32 cellular contexts compared by ENCODE assay signal in genomic region chr3:186760883-186761447, GRCh38. TPM values are rescaled to one million over a fixed set of nuclear protein-coding genes. Genes with fewer than 3 reads are reported as not detected.
"Had no signal": no experiment of that assay in that cellular context is flagged by ENCODE, and none has a peak within 500 bp of the region (broad histone marks: within the 10 kb centered on the region; RNA-seq: fewer than 3 reads in every experiment).

No MANE protein-coding gene starts in this region.

- H3K4me3 Mint-ChIP-seq: activated naive CD4-positive, alpha-beta T cell treated with anti-CD3 and anti-CD28 coated beads for 36 hours; activated naive CD8-positive, alpha-beta T cell treated with anti-CD3 and anti-CD28 coated beads for 36 hours; natural killer cell; stimulated activated naive B cell treated with anti-CD40 and anti-IgM and Interleukin-4, amounts not matched to agents 10 μg/mL and 1 μg/mL and 100 μg/mL, for 72 hours had no signal

- H3K27me3 Mint-ChIP-seq: activated naive CD8-positive, alpha-beta T cell treated with anti-CD3 and anti-CD28 coated beads for 36 hours; stimulated activated naive B cell treated with anti-CD40 and anti-IgM and Interleukin-4, amounts not matched to agents 10 μg/mL and 1 μg/mL and 100 μg/mL, for 72 hours had no signal

- H3K36me3 Mint-ChIP-seq: natural killer cell had no signal

- H3K4me3 ChIP-seq: adrenal gland, body of pancreas, coronary artery, dorsolateral prefrontal cortex, gastroesophageal sphincter, lower lobe of right lung, ovary, sigmoid colon, smooth muscle cell, stomach, thyroid gland, upper lobe of right lung had no signal

- ATAC-seq: body of pancreas; gastroesophageal sphincter; left cardiac atrium; lower lobe of right lung; natural killer cell; stimulated activated naive B cell treated with anti-CD40 and anti-IgM and Interleukin-4, amounts not matched to agents 10 μg/mL and 1 μg/mL and 100 μg/mL, for 72 hours; upper lobe of right lung had no signal

- DNase-seq: activated CD4-positive, alpha-beta T cell treated with anti-CD3 and anti-CD28 coated beads for 4 hours; activated CD4-positive, alpha-beta T cell treated with anti-CD3 and anti-CD28 coated beads, Interleukin-2, amount 50 U/mL, for 4 hours; activated CD8-positive, alpha-beta memory T cell treated with anti-CD3 and anti-CD28 coated beads for 24 hours; activated effector memory CD4-positive, alpha-beta T cell treated with anti-CD3 and anti-CD28 coated beads, Interleukin-2, amount 50 U/mL, for 16 hours; activated naive CD4-positive, alpha-beta T cell treated with anti-CD3 and anti-CD28 coated beads for 36 hours; activated naive CD8-positive, alpha-beta T cell treated with anti-CD3 and anti-CD28 coated beads for 36 hours; adrenal gland; aorta; body of pancreas; dorsolateral prefrontal cortex; effector memory CD4-positive, alpha-beta T cell; erythroblast; hippocampal formation; left cardiac atrium; lower lobe of right lung; mesenchymal stem cell; natural killer cell; ovary; sigmoid colon; stimulated activated CD4-positive, alpha-beta T cell treated with anti-CD3 and anti-CD28 coated beads, Interleukin-1b, Interleukin-23, amount 100 ng/mL, for 48 hours; stimulated activated naive B cell treated with anti-CD40 and anti-IgM and Interleukin-4, amounts not matched to agents 10 μg/mL and 1 μg/mL and 100 μg/mL, for 72 hours; stomach; upper lobe of right lung had no signal

- H3K4me2 ChIP-seq: smooth muscle cell had no signal

- H3K27me3 ChIP-seq: adrenal gland, body of pancreas, neutrophil, ovary, sigmoid colon, stomach, thyroid gland, upper lobe of right lung had no signal

- H3K4me1 ChIP-seq: adrenal gland, body of pancreas, gastroesophageal sphincter, lower lobe of right lung, sigmoid colon, stomach, thyroid gland, upper lobe of right lung had no signal

- H3K27ac Mint-ChIP-seq: activated naive CD4-positive, alpha-beta T cell treated with anti-CD3 and anti-CD28 coated beads for 36 hours; activated naive CD8-positive, alpha-beta T cell treated with anti-CD3 and anti-CD28 coated beads for 36 hours; natural killer cell; progenitor cell of endocrine pancreas; stimulated activated naive B cell treated with anti-CD40 and anti-IgM and Interleukin-4, amounts not matched to agents 10 μg/mL and 1 μg/mL and 100 μg/mL, for 72 hours had no signal

- H3K36me3 ChIP-seq: adrenal gland, gastroesophageal sphincter, lower lobe of right lung, neutrophil, ovary, sigmoid colon, stomach, thyroid gland, upper lobe of right lung had no signal

- H3K9me3 Mint-ChIP-seq: activated naive CD4-positive, alpha-beta T cell treated with anti-CD3 and anti-CD28 coated beads for 36 hours; activated naive CD8-positive, alpha-beta T cell treated with anti-CD3 and anti-CD28 coated beads for 36 hours; natural killer cell; stimulated activated naive B cell treated with anti-CD40 and anti-IgM and Interleukin-4, amounts not matched to agents 10 μg/mL and 1 μg/mL and 100 μg/mL, for 72 hours had no signal

- H3K4me1 Mint-ChIP-seq: natural killer cell had no signal

- H3K9me3 ChIP-seq: adrenal gland, body of pancreas, gastroesophageal sphincter, lower lobe of right lung, neutrophil, ovary, sigmoid colon, stomach, thyroid gland, upper lobe of right lung had no signal

- H3K27ac ChIP-seq: adrenal gland, body of pancreas, coronary artery, dorsolateral prefrontal cortex, gastroesophageal sphincter, lower lobe of right lung, neutrophil, ovary, sigmoid colon, thyroid gland, upper lobe of right lung had no signal

RNA-seq across cellular contexts. Expression of gene KNG1, which starts 43.8 kb away (rescaled TPM):
- total RNA-seq: activated naive CD4-positive, alpha-beta T cell treated with anti-CD3 and anti-CD28 coated beads for 36 hours; activated naive CD8-positive, alpha-beta T cell treated with anti-CD3 and anti-CD28 coated beads for 36 hours; aorta; body of pancreas; fibroblast of lung; fibroblast of villous mesenchyme; gastroesophageal sphincter; lower lobe of right lung; natural killer cell; progenitor cell of endocrine pancreas; sigmoid colon; smooth muscle cell; stomach; T-helper 1 cell treated with Interleukin-12 subunit alpha and Interleukin-12 subunit beta and Interleukin-4 antibody, amounts not matched to agents 30 ng/mL and 1 ng/mL, for 36 hours; thyroid gland had no signal
